1 cellular context compared by ENCODE assay signal in the genomic region with DNA sequence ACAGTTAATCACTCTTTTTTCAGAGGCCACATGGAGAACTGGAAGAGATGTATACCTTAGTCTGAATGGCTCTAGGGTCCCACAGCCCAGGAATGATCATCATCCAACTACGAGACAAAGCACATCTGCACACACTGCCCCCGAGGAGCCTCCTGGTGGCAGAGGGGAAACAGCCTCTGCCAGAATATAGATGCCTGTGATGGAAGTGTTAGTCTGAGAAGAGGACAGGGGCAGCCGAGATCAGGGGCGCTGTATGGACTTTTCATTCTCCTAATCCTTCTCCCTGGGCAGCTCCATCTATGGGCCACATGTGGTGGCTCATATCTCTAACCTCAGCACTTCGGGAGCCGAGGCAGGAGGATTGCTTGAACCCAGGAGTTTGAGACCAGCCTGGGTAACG.
TF ChIP-seq lines count a peak whose summit lies in the region.

No MANE protein-coding gene starts in this region.

TF ChIP-seq in SK-N-SH, 30 proteins besides CTCF, POLR2A, EP300 and RAD21 (continued from another document):
- TF ChIP-seq, protein P1, sequence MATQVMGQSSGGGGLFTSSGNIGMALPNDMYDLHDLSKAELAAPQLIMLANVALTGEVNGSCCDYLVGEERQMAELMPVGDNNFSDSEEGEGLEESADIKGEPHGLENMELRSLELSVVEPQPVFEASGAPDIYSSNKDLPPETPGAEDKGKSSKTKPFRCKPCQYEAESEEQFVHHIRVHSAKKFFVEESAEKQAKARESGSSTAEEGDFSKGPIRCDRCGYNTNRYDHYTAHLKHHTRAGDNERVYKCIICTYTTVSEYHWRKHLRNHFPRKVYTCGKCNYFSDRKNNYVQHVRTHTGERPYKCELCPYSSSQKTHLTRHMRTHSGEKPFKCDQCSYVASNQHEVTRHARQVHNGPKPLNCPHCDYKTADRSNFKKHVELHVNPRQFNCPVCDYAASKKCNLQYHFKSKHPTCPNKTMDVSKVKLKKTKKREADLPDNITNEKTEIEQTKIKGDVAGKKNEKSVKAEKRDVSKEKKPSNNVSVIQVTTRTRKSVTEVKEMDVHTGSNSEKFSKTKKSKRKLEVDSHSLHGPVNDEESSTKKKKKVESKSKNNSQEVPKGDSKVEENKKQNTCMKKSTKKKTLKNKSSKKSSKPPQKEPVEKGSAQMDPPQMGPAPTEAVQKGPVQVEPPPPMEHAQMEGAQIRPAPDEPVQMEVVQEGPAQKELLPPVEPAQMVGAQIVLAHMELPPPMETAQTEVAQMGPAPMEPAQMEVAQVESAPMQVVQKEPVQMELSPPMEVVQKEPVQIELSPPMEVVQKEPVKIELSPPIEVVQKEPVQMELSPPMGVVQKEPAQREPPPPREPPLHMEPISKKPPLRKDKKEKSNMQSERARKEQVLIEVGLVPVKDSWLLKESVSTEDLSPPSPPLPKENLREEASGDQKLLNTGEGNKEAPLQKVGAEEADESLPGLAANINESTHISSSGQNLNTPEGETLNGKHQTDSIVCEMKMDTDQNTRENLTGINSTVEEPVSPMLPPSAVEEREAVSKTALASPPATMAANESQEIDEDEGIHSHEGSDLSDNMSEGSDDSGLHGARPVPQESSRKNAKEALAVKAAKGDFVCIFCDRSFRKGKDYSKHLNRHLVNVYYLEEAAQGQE (IDR thresholded peaks at IDR 0.05; ENCODE audit: low read depth, low read length): no peak
- TF ChIP-seq GATA2 (CRISPR knock-in tag; IDR thresholded peaks at IDR 0.05): no peak
- TF ChIP-seq EZH2phosphoT487 (IDR thresholded peaks at IDR 0.05; ENCODE audit: borderline replicate concordance, low read depth): no peak
- TF ChIP-seq NRF1 (IDR thresholded peaks at IDR 0.05; ENCODE audit: low read depth, low read length): no peak
- TF ChIP-seq, protein P2, sequence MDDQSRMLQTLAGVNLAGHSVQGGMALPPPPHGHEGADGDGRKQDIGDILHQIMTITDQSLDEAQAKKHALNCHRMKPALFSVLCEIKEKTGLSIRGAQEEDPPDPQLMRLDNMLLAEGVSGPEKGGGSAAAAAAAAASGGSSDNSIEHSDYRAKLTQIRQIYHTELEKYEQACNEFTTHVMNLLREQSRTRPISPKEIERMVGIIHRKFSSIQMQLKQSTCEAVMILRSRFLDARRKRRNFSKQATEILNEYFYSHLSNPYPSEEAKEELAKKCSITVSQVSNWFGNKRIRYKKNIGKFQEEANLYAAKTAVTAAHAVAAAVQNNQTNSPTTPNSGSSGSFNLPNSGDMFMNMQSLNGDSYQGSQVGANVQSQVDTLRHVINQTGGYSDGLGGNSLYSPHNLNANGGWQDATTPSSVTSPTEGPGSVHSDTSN (IDR thresholded peaks at IDR 0.05): no peak
- TF ChIP-seq MEF2A (IDR thresholded peaks at IDR 0.05; ENCODE audit: borderline replicate concordance, low read depth): no peak
- TF ChIP-seq SIN3A (IDR thresholded peaks at IDR 0.05; ENCODE audit: borderline replicate concordance, low read depth, low read length): no peak
